17 cellular contexts compared by ENCODE assay signal in genomic region chr7:157160433-157160832, GRCh38. TPM values are rescaled to one million over a fixed set of nuclear protein-coding genes. Genes with fewer than 3 reads are reported as not detected.
A peak's percentile ranks its signal among the peaks of the same experiment; 100 is the strongest.
DNase-seq lines count a peak whose midpoint lies in the region; ATAC-seq and TF ChIP-seq lines count a peak whose summit lies in the region.
"Had no signal": no experiment of that assay in that cellular context is flagged by ENCODE, and none has a peak within 500 bp of the region (broad histone marks: within the 10 kb centered on the region; RNA-seq: fewer than 3 reads in every experiment).

No MANE protein-coding gene starts in this region.

- in situ Hi-C loops in gastrocnemius medialis (cut with MboI; ENCODE audit: low sequenced_read_pairs in 4 of 4) = no loop called here

- H3K4me1 Mint-ChIP-seq in activated CD4-positive, alpha-beta T cell treated with anti-CD3 and anti-CD28 coated beads for 36 hours = peaks cover 28% of the 10 kb centered on the region
- H3K4me1 Mint-ChIP-seq in CD4-positive, alpha-beta T cell (ENCODE audit: low read depth) = peaks cover 45% of the 10 kb centered on the region
- H3K4me1 Mint-ChIP-seq in activated T-helper 17 cell treated with anti-CD3 and anti-CD28 coated beads, Interleukin-2, amount 50 U/mL, for 72 hours = peaks cover 5% of the 10 kb centered on the region

- no peak for DNase-seq in activated CD4-positive, alpha-beta T cell treated with anti-CD3 and anti-CD28 coated beads for 36 hours
- no peak for DNase-seq in activated CD4-positive, alpha-beta T cell treated with anti-CD3 and anti-CD28 coated beads, Interleukin-2, amount 50 U/mL, for 1 hour
- no peak for DNase-seq in CD4-positive, alpha-beta T cell
- DNase-seq in gastrocnemius medialis (no peak), NCI-H524 (lab: John Stamatoyannopoulos, UW) (no peak), NCI-H128 (lab: John Stamatoyannopoulos, UW; ENCODE audit: unreplicated experiment) (no peak)
- DNase-seq: AML-193; Calu3; CD4-positive, alpha-beta memory T cell; DMS79 treated with DMSO at 0.1 percent for 48 hours; GF-D8; HCEC 1CT had no signal

- peak overlapping the region; percentile 19 for H3K27ac Mint-ChIP-seq in activated CD4-positive, alpha-beta T cell treated with anti-CD3 and anti-CD28 coated beads for 36 hours
- peak overlapping the region; percentile 9 for H3K27ac Mint-ChIP-seq in CD4-positive, alpha-beta T cell
- H3K27ac Mint-ChIP-seq in activated T-helper 17 cell treated with anti-CD3 and anti-CD28 coated beads, Interleukin-2, amount 50 U/mL, for 72 hours = peak overlapping the region; percentile 14
- H3K27ac Mint-ChIP-seq: GM23338 had no signal

- H3K4me3 Mint-ChIP-seq in activated CD4-positive, alpha-beta T cell treated with anti-CD3 and anti-CD28 coated beads for 36 hours = no peak overlapping the region
- H3K4me3 Mint-ChIP-seq in CD4-positive, alpha-beta T cell = no peak overlapping the region
- no peak overlapping the region for H3K4me3 Mint-ChIP-seq in activated T-helper 17 cell treated with anti-CD3 and anti-CD28 coated beads, Interleukin-2, amount 50 U/mL, for 72 hours
- H3K4me3 Mint-ChIP-seq: GM23338 had no signal

- H3K27me3 Mint-ChIP-seq in activated CD4-positive, alpha-beta T cell treated with anti-CD3 and anti-CD28 coated beads for 36 hours = no peaks in the 10 kb centered on the region
- no peaks in the 10 kb centered on the region for H3K27me3 Mint-ChIP-seq in CD4-positive, alpha-beta T cell
- no peaks in the 10 kb centered on the region for H3K27me3 Mint-ChIP-seq in activated T-helper 17 cell treated with anti-CD3 and anti-CD28 coated beads, Interleukin-2, amount 50 U/mL, for 72 hours
- H3K27me3 Mint-ChIP-seq: CD4-positive, alpha-beta memory T cell had no signal

- CTCF ChIA-PET in activated CD4-positive, alpha-beta T cell treated with anti-CD3 and anti-CD28 coated beads for 36 hours (lab: Charles Lee) = no interaction called here
- CTCF ChIA-PET in CD4-positive, alpha-beta T cell (lab: Charles Lee) = no interaction called here

- peaks cover 4% of the 10 kb centered on the region for H3K9me3 Mint-ChIP-seq in activated CD4-positive, alpha-beta T cell treated with anti-CD3 and anti-CD28 coated beads for 36 hours (ENCODE audit: low read depth)
- H3K9me3 Mint-ChIP-seq in CD4-positive, alpha-beta T cell = no peaks in the 10 kb centered on the region
- no peaks in the 10 kb centered on the region for H3K9me3 Mint-ChIP-seq in activated T-helper 17 cell treated with anti-CD3 and anti-CD28 coated beads, Interleukin-2, amount 50 U/mL, for 72 hours
- H3K9me3 Mint-ChIP-seq: GM23338 had no signal

- no peak overlapping the region for H3K4me3 ChIP-seq in gastrocnemius medialis
- H3K4me3 ChIP-seq: A549, GM23338 had no signal

- H3K9me3 ChIP-seq in CD4-positive, alpha-beta T cell (ENCODE audit: control insufficient read depth, low read length) = peaks cover 10% of the 10 kb centered on the region
- peaks cover 0 to under 1% (median 0%) of the 10 kb centered on the region in 3 donors for H3K9me3 ChIP-seq in gastrocnemius medialis
- H3K9me3 ChIP-seq: A549 had no signal

- POLR2A ChIA-PET in activated CD4-positive, alpha-beta T cell treated with anti-CD3 and anti-CD28 coated beads for 36 hours (lab: Charles Lee) = no interaction called here
- POLR2A ChIA-PET in CD4-positive, alpha-beta T cell (lab: Charles Lee) = no interaction called here

- peaks cover 40 to 45% of the 10 kb centered on the region in 2 donors for H3K4me1 ChIP-seq in gastrocnemius medialis

- no peak for TF ChIP-seq CTCF in CD4-positive, alpha-beta T cell (IDR thresholded peaks at IDR 0.05)
- TF ChIP-seq CTCF in gastrocnemius medialis (IDR thresholded peaks at IDR 0.05 in 4 of 5, conservative IDR thresholded peaks at IDR 0.05 in 1 of 5) = no peak

- H3K27ac ChIP-seq in CD4-positive, alpha-beta T cell (ENCODE audit: low read depth, low read length) = no peak overlapping the region
- H3K27ac ChIP-seq in gastrocnemius medialis = peak overlapping the region; percentile 69 to 79 (median 75)
- H3K27ac ChIP-seq: 22Rv1, A549, C4-2B had no signal

- peaks cover 29% of the 10 kb centered on the region for H3K36me3 Mint-ChIP-seq in activated CD4-positive, alpha-beta T cell treated with anti-CD3 and anti-CD28 coated beads for 36 hours (ENCODE audit: low read depth)
- H3K36me3 Mint-ChIP-seq in CD4-positive, alpha-beta T cell (ENCODE audit: low read depth) = peaks cover 36% of the 10 kb centered on the region
- H3K36me3 Mint-ChIP-seq in activated T-helper 17 cell treated with anti-CD3 and anti-CD28 coated beads, Interleukin-2, amount 50 U/mL, for 72 hours (ENCODE audit: low read depth) = peaks cover 39% of the 10 kb centered on the region

- intact Hi-C loops in activated CD4-positive, alpha-beta T cell treated with anti-CD3 and anti-CD28 coated beads for 36 hours (cut with DNase I, micrococcal nuclease) = no loop called here
- intact Hi-C loops in CD4-positive, alpha-beta T cell (cut with DNase I, micrococcal nuclease) = no loop called here
- intact Hi-C loops in gastrocnemius medialis (cut with DNase I; ENCODE audit: low total_unique reads) = no loop called here

- ATAC-seq in activated CD4-positive, alpha-beta T cell treated with anti-CD3 and anti-CD28 coated beads for 36 hours = no peak
- no peak for ATAC-seq in CD4-positive, alpha-beta T cell (ENCODE audit: poor library complexity)
- ATAC-seq in activated T-helper 17 cell treated with anti-CD3 and anti-CD28 coated beads, Interleukin-2, amount 50 U/mL, for 72 hours (replicated peaks) = no peak
- no peak for ATAC-seq in gastrocnemius medialis
- ATAC-seq: A549, GM23338 had no signal

- TF ChIP-seq POLR2A in gastrocnemius medialis (IDR thresholded peaks at IDR 0.05) = no peak

- H3K27me3 ChIP-seq in CD4-positive, alpha-beta T cell (ENCODE audit: control insufficient read depth, insufficient read depth, low read length) = no peaks in the 10 kb centered on the region
- no peaks in the 10 kb centered on the region for H3K27me3 ChIP-seq in gastrocnemius medialis

- peaks cover 0 to 10% of the 10 kb centered on the region in 2 donors for H3K36me3 ChIP-seq in gastrocnemius medialis

RNA-seq across cellular contexts. Expression of gene UBE3C, which starts 21.7 kb away (rescaled TPM):
- 10 to 100 TPM; 53.9 to 60.7 TPM for total RNA-seq in activated CD4-positive, alpha-beta T cell treated with anti-CD3 and anti-CD28 coated beads for 36 hours
- 10 to 100 TPM; 30.8 to 32.3 TPM for total RNA-seq in CD4-positive, alpha-beta T cell
- total RNA-seq in activated T-helper 17 cell treated with anti-CD3 and anti-CD28 coated beads, Interleukin-2, amount 50 U/mL, for 72 hours = 10 to 100 TPM; 58.8 to 75.9 TPM
- 100 to 1,000 TPM in 1 of 4 donors, 10 to 100 TPM in 3; 64.4 to 123 (median 76.3) TPM for total RNA-seq in gastrocnemius medialis
